ENCODE assay signal across 1 cellular context in genomic region chr22:19181786-19182471, GRCh38.
A peak's percentile ranks its signal among the peaks of the same experiment; 100 is the strongest.
TF ChIP-seq lines count a peak whose summit lies in the region.

No MANE protein-coding gene starts in this region.

TF ChIP-seq in K562, 482 proteins besides CTCF, POLR2A, EP300 and RAD21:
- no peak for TF ChIP-seq ZBTB43 (CRISPR knock-in tag; IDR thresholded peaks at IDR 0.05)
- TF ChIP-seq MTA2 (IDR thresholded peaks at IDR 0.05; ENCODE audit: low read depth) = no peak
- no peak for TF ChIP-seq AFF4 (CRISPR knock-in tag; IDR thresholded peaks at IDR 0.05)
- no peak for TF ChIP-seq NFXL1 (CRISPR knock-in tag; IDR thresholded peaks at IDR 0.05)
- 0 out of 3 replicates have a peak, but pooled peaks of 1 of the 2 experiments have one; percentile 18 for TF ChIP-seq CBX3 (IDR thresholded peaks at IDR 0.05; ENCODE audit: borderline replicate concordance in 1 of 2, low read length in 2 of 2)
- peak; percentile 96 for TF ChIP-seq SETDB1 (IDR thresholded peaks at IDR 0.05; ENCODE audit: low read length)
- TF ChIP-seq POLR2G (IDR thresholded peaks at IDR 0.05; ENCODE audit: low read depth, low read length) = peak; percentile 38
- peak; percentile 79 for TF ChIP-seq BHLHE40 (IDR thresholded peaks at IDR 0.05; ENCODE audit: low read length)
- TF ChIP-seq WHSC1 (IDR thresholded peaks at IDR 0.05; ENCODE audit: low read length) = peak; percentile 12
- TF ChIP-seq FOXO4 (CRISPR knock-in tag; IDR thresholded peaks at IDR 0.05) = no peak
- TF ChIP-seq TCF7L2 (IDR thresholded peaks at IDR 0.05; ENCODE audit: low read depth, low read length) = 0 out of 2 replicates have a peak, but pooled peaks have one; percentile 7
- TF ChIP-seq ZNF707 (CRISPR knock-in tag; conservative IDR thresholded peaks at IDR 0.05) = 0 out of 2 replicates have a peak, but pooled peaks have one; percentile 25
- no peak for TF ChIP-seq ZNF444 (CRISPR knock-in tag; IDR thresholded peaks at IDR 0.05)
- TF ChIP-seq CREB1 (IDR thresholded peaks at IDR 0.05) = no peak
- TF ChIP-seq CREB1 (CRISPR knock-in tag; IDR thresholded peaks at IDR 0.05) = no peak
- no peak for TF ChIP-seq MYC (IDR thresholded peaks at IDR 0.05; ENCODE audit: low read depth, low read length)
- TF ChIP-seq MYC (CRISPR knock-in tag; IDR thresholded peaks at IDR 0.05; ENCODE audit: borderline replicate concordance, low read depth) = no peak
- no peak for TF ChIP-seq TSHZ1 (CRISPR knock-in tag; IDR thresholded peaks at IDR 0.05)
- no peak for TF ChIP-seq NKRF (IDR thresholded peaks at IDR 0.05; ENCODE audit: borderline replicate concordance)
- no peak for TF ChIP-seq BRF2 (IDR thresholded peaks at IDR 0.05; ENCODE audit: borderline replicate concordance, insufficient read depth, insufficient read length)
- TF ChIP-seq NR4A1 (CRISPR knock-in tag; IDR thresholded peaks at IDR 0.05) = no peak
- no peak for TF ChIP-seq NR4A1 (tag; IDR thresholded peaks at IDR 0.05)
- TF ChIP-seq SAP30 (IDR thresholded peaks at IDR 0.05; ENCODE audit: borderline replicate concordance, insufficient read depth, low read depth, low read length, poor library complexity, severe bottlenecking) = peak; percentile 40
- 0 out of 2 replicates have a peak, but pooled peaks have one; percentile 32 for TF ChIP-seq THRB (CRISPR knock-in tag; conservative IDR thresholded peaks at IDR 0.05)
